In the genomic region with DNA sequence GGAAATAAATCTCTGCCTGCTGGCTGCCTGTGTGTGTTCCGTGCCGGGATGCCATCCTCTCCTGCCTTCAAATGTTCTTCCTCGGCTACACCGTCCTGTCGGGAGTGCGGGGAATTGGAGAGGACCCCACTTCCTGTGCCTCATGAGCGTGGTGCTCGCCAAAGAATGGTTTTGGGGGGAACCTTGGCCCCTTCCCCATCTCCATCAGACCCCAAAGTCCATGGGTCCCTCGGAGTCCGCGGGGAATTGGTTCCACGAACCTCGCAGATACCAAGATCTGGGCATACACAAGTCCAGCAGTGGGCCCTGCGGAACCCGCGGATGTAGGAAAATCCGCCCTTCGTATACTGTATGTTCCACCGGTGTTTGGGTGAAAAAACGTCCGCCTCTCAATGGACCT, we compare ENCODE assay signal across 16 cellular contexts. TPM values are rescaled to one million over a fixed set of nuclear protein-coding genes. Genes with fewer than 3 reads are reported as not detected.
DNase-seq lines count a peak whose midpoint lies in the region; ATAC-seq and TF ChIP-seq lines count a peak whose summit lies in the region.
"Had no signal": no experiment of that assay in that cellular context is flagged by ENCODE, and none has a peak within 500 bp of the region (broad histone marks: within the 10 kb centered on the region; RNA-seq: fewer than 3 reads in every experiment).

No MANE protein-coding gene starts in this region.

- no peak overlapping the region for H3K18ac ChIP-seq in H9 (ENCODE audit: insufficient read length, low read depth, low read length)

- no peak overlapping the region for H3K14ac ChIP-seq in H9 (ENCODE audit: insufficient read depth, low read length)

- H3K23me2 ChIP-seq in H9 (ENCODE audit: insufficient read length, low read depth, low read length, poor library complexity, severe bottlenecking) = peaks cover 8% of the 10 kb centered on the region

- TF ChIP-seq CTCF in H9 (conservative IDR thresholded peaks at IDR 0.05) (no peak), natural killer cell (IDR thresholded peaks at IDR 0.05) (no peak), smooth muscle cell (IDR thresholded peaks at IDR 0.05; ENCODE audit: borderline replicate concordance, insufficient read depth, poor library complexity, severe bottlenecking) (no peak)

- H3K4me1 Mint-ChIP-seq in T-helper 2 cell treated with Interferon-gamma antibody and Interleukin-4, amounts not matched to agents 5 μg/mL and 100 μg/mL, for 36 hours (ENCODE audit: low read depth) = peaks cover 41% of the 10 kb centered on the region
- H3K4me1 Mint-ChIP-seq in H9 (peaks cover 40 to 41% of the 10 kb centered on the region in 2 experiments), natural killer cell (peaks cover 53 to 68% of the 10 kb centered on the region in 2 donors)
- H3K4me1 Mint-ChIP-seq in activated naive CD8-positive, alpha-beta T cell treated with anti-CD3 and anti-CD28 coated beads for 36 hours = peaks cover 39% of the 10 kb centered on the region

- no peak overlapping the region for H4K5ac ChIP-seq in H9 (ENCODE audit: insufficient read length, low read depth, low read length)

- H3K27ac Mint-ChIP-seq in T-helper 2 cell treated with Interferon-gamma antibody and Interleukin-4, amounts not matched to agents 5 μg/mL and 100 μg/mL, for 36 hours = no peak overlapping the region
- peak overlapping the region in 2 of 3 experiments; percentile 65 to 93; a peak in 4 of 7 replicates for H3K27ac Mint-ChIP-seq in H9
- peak overlapping the region; percentile 57 for H3K27ac Mint-ChIP-seq in activated naive CD8-positive, alpha-beta T cell treated with anti-CD3 and anti-CD28 coated beads for 36 hours
- H3K27ac Mint-ChIP-seq in natural killer cell = peak overlapping the region; percentile 29 to 95

- H3K4me1 ChIP-seq in H9 (ENCODE audit: insufficient read depth, low read length) = peaks cover 4% of the 10 kb centered on the region; the same call in 1 of the 2 replicates
- H3K4me1 ChIP-seq in smooth muscle cell (ENCODE audit: low read depth) = peaks cover 16% of the 10 kb centered on the region

- no peaks in the 10 kb centered on the region for H3K36me3 ChIP-seq in smooth muscle cell (ENCODE audit: low read depth)

- no peak overlapping the region for H3K23ac ChIP-seq in H9 (ENCODE audit: insufficient read length, low read depth, low read length)

- H4K91ac ChIP-seq in H9 (ENCODE audit: insufficient read length, low read depth, low read length) = no peak overlapping the region

- no peak overlapping the region for H2BK20ac ChIP-seq in H9 (ENCODE audit: low read depth, low read length, poor library complexity, severe bottlenecking)

- ATAC-seq in natural killer cell = no peak
- ATAC-seq: heart right ventricle had no signal

- peaks cover 4% of the 10 kb centered on the region for H3K79me1 ChIP-seq in H9 (ENCODE audit: insufficient read depth, low read depth, low read length, poor library complexity, severe bottlenecking)

- no peak overlapping the region for H3K56ac ChIP-seq in H9 (ENCODE audit: insufficient read length, low read depth, low read length)

- no peaks in the 10 kb centered on the region for H3K9me3 Mint-ChIP-seq in T-helper 2 cell treated with Interferon-gamma antibody and Interleukin-4, amounts not matched to agents 5 μg/mL and 100 μg/mL, for 36 hours
- H3K9me3 Mint-ChIP-seq in H9 (peaks cover 2 to 4% of the 10 kb centered on the region in 2 experiments; a peak in 2 of 5 replicates), natural killer cell (no peaks in the 10 kb centered on the region)
- H3K9me3 Mint-ChIP-seq in activated naive CD8-positive, alpha-beta T cell treated with anti-CD3 and anti-CD28 coated beads for 36 hours = peaks cover 3% of the 10 kb centered on the region

- H4K8ac ChIP-seq in H9 (replicated peaks; ENCODE audit: insufficient read length, low read depth, low read length) = no peak overlapping the region

- peaks cover 16% of the 10 kb centered on the region for H3F3A ChIP-seq in smooth muscle cell (ENCODE audit: low read depth)

- no peak overlapping the region for H2BK12ac ChIP-seq in H9 (ENCODE audit: insufficient read length, low read depth, low read length)

- H2AK5ac ChIP-seq in H9 (ENCODE audit: insufficient read length, low read length) = no peak overlapping the region

- no peak overlapping the region for H3K4me2 ChIP-seq in H9 (ENCODE audit: insufficient read depth, insufficient read length, low read length)
- no peak overlapping the region for H3K4me2 ChIP-seq in smooth muscle cell
- H3K4me2 ChIP-seq: SK-N-SH had no signal

- H3K9me3 ChIP-seq in H9 (ENCODE audit: control insufficient read depth, low read depth, low read length) (no peaks in the 10 kb centered on the region), smooth muscle cell (replicated peaks; ENCODE audit: low read depth) (no peaks in the 10 kb centered on the region)
- H3K9me3 ChIP-seq: heart right ventricle, SK-N-SH, testis had no signal

- no peaks in the 10 kb centered on the region for H3K27me3 ChIP-seq in H9 (ENCODE audit: insufficient read depth, low read length)
- no peaks in the 10 kb centered on the region for H3K27me3 ChIP-seq in smooth muscle cell (ENCODE audit: low read depth)
- H3K27me3 ChIP-seq: heart right ventricle, testis had no signal

- no peak overlapping the region for H3K4ac ChIP-seq in H9 (ENCODE audit: low read depth, low read length)

- WGBS in H9 (ENCODE audit: extremely low coverage, insufficient read length, low lambda C conversion rate) = no CpG with 5 or more reads among the region's 21 CpGs
- 96% methylated on average over 21 of the region's 21 CpGs for WGBS in smooth muscle cell (ENCODE audit: low lambda C conversion rate)

- no peaks in the 10 kb centered on the region for H3K27me3 Mint-ChIP-seq in T-helper 2 cell treated with Interferon-gamma antibody and Interleukin-4, amounts not matched to agents 5 μg/mL and 100 μg/mL, for 36 hours (ENCODE audit: low read depth)
- H3K27me3 Mint-ChIP-seq in H9 (ENCODE audit: low read depth) = no peaks in the 10 kb centered on the region
- no peaks in the 10 kb centered on the region for H3K27me3 Mint-ChIP-seq in activated naive CD8-positive, alpha-beta T cell treated with anti-CD3 and anti-CD28 coated beads for 36 hours
- no peaks in the 10 kb centered on the region for H3K27me3 Mint-ChIP-seq in natural killer cell (ENCODE audit: low read depth in 2 of 2)

- no peak overlapping the region for H3K27ac ChIP-seq in H9 (ENCODE audit: insufficient read length, low read depth, low read length)
- no peak overlapping the region for H3K27ac ChIP-seq in smooth muscle cell (ENCODE audit: low read depth)
- H3K27ac ChIP-seq: testis, WERI-Rb-1 had no signal

- H2BK15ac ChIP-seq in H9 (ENCODE audit: low read depth, low read length) = no peak overlapping the region

- no peak overlapping the region for H2BK120ac ChIP-seq in H9 (ENCODE audit: low read depth, low read length, poor library complexity, severe bottlenecking)

- H3K79me2 ChIP-seq in H9 (ENCODE audit: insufficient read depth, low read length) (no peaks in the 10 kb centered on the region; the same call in 1 of the 2 replicates), smooth muscle cell (ENCODE audit: low read depth) (peaks cover 18% of the 10 kb centered on the region)

- no peak overlapping the region for H3K4me3 ChIP-seq in smooth muscle cell
- H3K4me3 ChIP-seq: testis had no signal

- H2AFZ ChIP-seq in H9 (ENCODE audit: low read length) (no peak overlapping the region), smooth muscle cell (ENCODE audit: low read depth) (no peak overlapping the region)

- no peak for DNase-seq in T-helper 2 cell treated with Interferon-gamma antibody and Interleukin-4, amounts not matched to agents 5 μg/mL and 100 μg/mL, for 36 hours (ENCODE audit: low spot score)
- DNase-seq in T-helper 2 cell (no peak), H9 (no peak), natural killer cell (no peak), smooth muscle cell (lab: John Stamatoyannopoulos, UW; ENCODE audit: unreplicated experiment) (no peak), amniotic stem cell (lab: John Stamatoyannopoulos, UW) (no peak), DMS 273 treated with DMSO at 0.1 percent for 48 hours (lab: John Stamatoyannopoulos, UW) (no peak)
- no peak for DNase-seq in activated naive CD8-positive, alpha-beta T cell treated with anti-CD3 and anti-CD28 coated beads for 36 hours
- DNase-seq: heart right ventricle, Kasumi-1, kidney glomerular epithelial cell, NCI-H1436 treated with DMSO at 0.1 percent for 48 hours, NCI-H446, SK-N-SH, testis, WERI-Rb-1 had no signal

- H4K20me1 ChIP-seq in H9 (ENCODE audit: control insufficient read depth, insufficient read depth, insufficient read length) = no peaks in the 10 kb centered on the region
- H4K20me1 ChIP-seq in smooth muscle cell (ENCODE audit: low read depth) = peaks cover 17% of the 10 kb centered on the region

- H3K36me3 Mint-ChIP-seq in T-helper 2 cell treated with Interferon-gamma antibody and Interleukin-4, amounts not matched to agents 5 μg/mL and 100 μg/mL, for 36 hours (ENCODE audit: low read depth) = peaks cover 22% of the 10 kb centered on the region
- H3K36me3 Mint-ChIP-seq in H9 (ENCODE audit: insufficient read depth in 1 of 3, low read depth in 3 of 3) = peaks cover 10 to 15% (median 13%) of the 10 kb centered on the region in 3 experiments
- H3K36me3 Mint-ChIP-seq in activated naive CD8-positive, alpha-beta T cell treated with anti-CD3 and anti-CD28 coated beads for 36 hours = peaks cover 20% of the 10 kb centered on the region
- H3K36me3 Mint-ChIP-seq in natural killer cell = no peaks in the 10 kb centered on the region

- no peak overlapping the region for H3T11ph ChIP-seq in H9 (ENCODE audit: low read length)

- H3K4me3 Mint-ChIP-seq in T-helper 2 cell treated with Interferon-gamma antibody and Interleukin-4, amounts not matched to agents 5 μg/mL and 100 μg/mL, for 36 hours = peak overlapping the region; percentile 47
- H3K4me3 Mint-ChIP-seq in H9 (peak overlapping the region in 1 of 2 experiments; percentile 87; a peak in 1 of 5 replicates), natural killer cell (peak overlapping the region; percentile 71)
- H3K4me3 Mint-ChIP-seq in activated naive CD8-positive, alpha-beta T cell treated with anti-CD3 and anti-CD28 coated beads for 36 hours = no peak overlapping the region

- no peak overlapping the region for H2BK5ac ChIP-seq in H9 (ENCODE audit: insufficient read length, low read length)

- intact Hi-C loops in natural killer cell (cut with micrococcal nuclease) = no loop called here

- H3K9ac ChIP-seq in H9 (ENCODE audit: extremely low read depth, insufficient read length, low read length) (no peak overlapping the region), smooth muscle cell (ENCODE audit: low read depth) (no peak overlapping the region)
- H3K9ac ChIP-seq: SK-N-SH had no signal

RNA-seq across cellular contexts. Expression of a gene that starts 2.3 kb away (rescaled TPM):
- total RNA-seq in H9 (2021) (13.8 and 14.3 TPM in 2 replicates), natural killer cell (10 to 100 TPM; 18.5 to 22.1 (median 20.9) TPM), smooth muscle cell (3.0 and 3.8 TPM in 2 replicates)
- total RNA-seq in activated naive CD8-positive, alpha-beta T cell treated with anti-CD3 and anti-CD28 coated beads for 36 hours = 10 to 100 TPM; 10.5 to 10.7 TPM
- polyA plus RNA-seq in smooth muscle cell = 1.2 and 2.0 TPM in 2 replicates

RNA-seq across cellular contexts. Expression of a gene that starts 3.0 kb away (rescaled TPM):
- total RNA-seq in H9 (2021) = 2.9 and 3.0 TPM in 2 replicates
- total RNA-seq in activated naive CD8-positive, alpha-beta T cell treated with anti-CD3 and anti-CD28 coated beads for 36 hours = 10 to 100 TPM; 10.8 to 11.5 TPM
- total RNA-seq in natural killer cell = 10 to 100 TPM in 2 of 3 donors, 1 to 10 TPM in 1; 9.2 to 12.6 (median 12.5) TPM
- total RNA-seq in smooth muscle cell = 16.3 and 20.1 TPM in 2 replicates
- 13.3 and 19.4 TPM in 2 replicates for polyA plus RNA-seq in smooth muscle cell

RNA-seq across cellular contexts. Expression of a gene that starts 3.8 kb away (rescaled TPM):
- total RNA-seq in H9 (2021) (21.5 and 25.2 TPM in 2 replicates), natural killer cell (10 to 100 TPM in 2 of 3 donors, 1 to 10 TPM in 1; 8.5 to 18.2 (median 10.3) TPM), smooth muscle cell (4.6 and 10.4 TPM in 2 replicates)
- 10 to 100 TPM; 19.8 to 20.7 TPM for total RNA-seq in activated naive CD8-positive, alpha-beta T cell treated with anti-CD3 and anti-CD28 coated beads for 36 hours
- polyA plus RNA-seq in smooth muscle cell = 16.8 and 17.7 TPM in 2 replicates

RNA-seq across cellular contexts. Expression of a gene that starts 21.3 kb away (rescaled TPM):
- 9.9 and 10.7 TPM in 2 replicates for total RNA-seq in H9 (2021)
- total RNA-seq in activated naive CD8-positive, alpha-beta T cell treated with anti-CD3 and anti-CD28 coated beads for 36 hours = 1 to 10 TPM; 3.7 to 3.9 TPM
- total RNA-seq in natural killer cell = 1 to 10 TPM; 6.4 to 7.9 (median 7.1) TPM
- 3.1 and 3.8 TPM in 2 replicates for total RNA-seq in smooth muscle cell
- 7.2 and 7.3 TPM in 2 replicates for polyA plus RNA-seq in smooth muscle cell

RNA-seq across cellular contexts. Expression of a gene that starts 22.5 kb away (rescaled TPM):
- total RNA-seq in H9 (2021) (19.9 and 21.5 TPM in 2 replicates), natural killer cell (10 to 100 TPM in 1 of 3 donors, 1 to 10 TPM in 2; 8.3 to 11.2 (median 9.5) TPM), smooth muscle cell (4.2 TPM in 2 replicates)
- 1 to 10 TPM; 5.5 to 6.1 TPM for total RNA-seq in activated naive CD8-positive, alpha-beta T cell treated with anti-CD3 and anti-CD28 coated beads for 36 hours
- polyA plus RNA-seq in smooth muscle cell = 15.1 and 15.8 TPM in 2 replicates
